In the genomic region with DNA sequence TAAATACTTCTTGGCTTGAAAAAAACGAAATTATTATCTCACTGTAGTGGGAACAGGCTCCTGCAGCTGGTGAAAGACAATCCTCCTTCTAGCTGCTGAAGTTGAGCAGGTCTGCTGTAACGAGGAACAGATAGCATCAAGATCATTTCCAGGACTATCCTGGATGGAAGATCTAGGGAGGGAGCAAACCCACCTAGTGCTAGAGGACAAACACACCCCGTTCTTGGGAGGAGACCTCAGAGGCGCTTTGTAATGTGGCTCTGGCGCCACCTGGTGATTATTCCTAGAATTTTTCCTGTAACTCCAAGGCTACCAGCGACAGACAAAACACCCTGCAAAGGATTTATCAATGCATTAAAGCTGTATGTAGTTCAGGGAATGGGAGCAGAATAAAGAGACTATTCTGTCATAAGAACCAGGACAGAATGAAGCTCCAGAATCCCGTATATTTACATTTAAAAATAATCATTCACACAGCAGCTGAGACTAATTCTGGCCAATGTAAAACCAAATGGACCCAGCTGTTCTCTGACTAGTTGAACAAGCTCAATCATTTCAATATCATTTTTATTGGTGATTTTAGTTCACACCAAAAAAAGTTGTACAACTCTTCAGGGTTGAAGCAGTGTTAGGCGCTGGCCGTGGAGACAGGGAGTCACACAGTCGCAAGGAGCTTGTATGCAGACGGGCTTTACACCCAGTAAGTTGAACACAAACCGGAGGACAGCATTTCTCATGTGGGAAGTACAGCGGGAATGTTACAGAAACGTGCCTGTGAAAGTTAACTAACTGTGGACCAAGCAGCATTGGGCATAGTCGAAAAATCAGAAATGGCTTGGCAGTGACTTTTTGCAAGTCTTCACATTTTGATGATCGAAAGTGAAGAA, we compare ENCODE assay signal across 8 cellular contexts.
DNase-seq lines count a peak whose midpoint lies in the region; ATAC-seq, FAIRE-seq and TF ChIP-seq lines count a peak whose summit lies in the region.

No MANE protein-coding gene starts in this region.

- FAIRE-seq in GM18507 (lab: Jason Lieb, UNC) = peak; percentile 77

- no peaks in the 10 kb centered on the region for H3K36me3 ChIP-seq in left lung

- TF ChIP-seq CTCF in left lung (IDR thresholded peaks at IDR 0.05) = peak; percentile 73 to 87

- intact Hi-C loops in left lung (cut with DNase I) = loop anchor here in 1 of 2 donors (5.0 kb wide), 1 partner anchor 1175 kb away; no protein-coding TSS in a partner anchor

- no peak overlapping the region for H3K4me3 ChIP-seq in left lung

- DNase-seq in A172 (ENCODE audit: low spot score) (peak; percentile 62), GM18507 (ENCODE audit: extremely low spot score, insufficient read length, low read depth) (peak; percentile 20), NCI-H2227 treated with DMSO at 0.1 percent for 48 hours (lab: John Stamatoyannopoulos, UW) (peak; percentile 84), cerebellar cortex (ENCODE audit: low spot score) (peak; percentile 67), left lung (peak in 1 of 2 donors; percentile 39)
- DNase-seq in activated CD4-positive, CD25-positive, alpha-beta regulatory T cell treated with anti-CD3 and anti-CD28 coated beads, Interleukin-2, amount 50 U/mL, for 16 hours (ENCODE audit: low read depth, low spot score) = peak; percentile 41
- peak; percentile 74 for DNase-seq in stimulated activated CD4-positive, alpha-beta T cell treated with anti-CD3 and anti-CD28 coated beads, Interleukin-4, amount 100 ng/mL, for 24 hours

- no peaks in the 10 kb centered on the region for H3K27me3 ChIP-seq in left lung

- H3K27ac ChIP-seq in left lung = no peak overlapping the region

- H3K4me1 ChIP-seq in left lung = peaks cover 0 to 12% of the 10 kb centered on the region in 2 donors

- no peaks in the 10 kb centered on the region for H3K9me3 ChIP-seq in left lung

- peak; percentile 57 for ATAC-seq in HG03060 (IDR thresholded peaks at IDR 0.05; ENCODE audit: low read depth, unreplicated experiment)
- ATAC-seq in left lung = peak; percentile 95
